1 cellular context compared by ENCODE assay signal in genomic region chr3:38650248-38650940, GRCh38.
TF ChIP-seq lines count a peak whose summit lies in the region.

No MANE protein-coding gene starts in this region.

TF ChIP-seq in WTC11, 78 proteins besides CTCF, POLR2A, EP300 and RAD21 (continued from another document):
- TF ChIP-seq ARID4B (CRISPR knock-in tag; IDR thresholded peaks at IDR 0.05; ENCODE audit: borderline replicate concordance) = no peak
- no peak for TF ChIP-seq ZSCAN18 (CRISPR knock-in tag; IDR thresholded peaks at IDR 0.05)
- no peak for TF ChIP-seq ZNF263 (CRISPR knock-in tag; IDR thresholded peaks at IDR 0.05; ENCODE audit: low read depth)
- no peak for TF ChIP-seq NFE2L1 (CRISPR knock-in tag; IDR thresholded peaks at IDR 0.05)
- no peak for TF ChIP-seq ZNF138 (CRISPR knock-in tag; conservative IDR thresholded peaks at IDR 0.05)
